In the genomic region with DNA sequence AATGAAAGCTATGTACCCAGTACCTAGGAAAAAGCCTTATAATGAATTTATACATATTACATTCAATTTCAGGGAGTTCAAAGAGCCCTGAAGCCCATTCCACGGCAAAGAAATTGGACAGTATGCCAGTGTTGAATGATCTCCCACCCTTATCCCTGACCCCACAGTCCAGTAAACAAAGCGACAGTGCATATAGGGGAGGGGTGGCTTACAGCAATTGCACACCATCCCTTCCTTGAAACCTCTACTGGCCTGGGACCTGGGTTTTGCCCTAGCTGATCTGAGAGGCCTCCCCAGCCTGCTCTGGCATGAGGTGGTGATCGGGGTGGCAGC, we compare ENCODE assay signal across 19 cellular contexts. TPM values are rescaled to one million over a fixed set of nuclear protein-coding genes. Genes with fewer than 3 reads are reported as not detected.
DNase-seq lines count a peak whose midpoint lies in the region; ATAC-seq and TF ChIP-seq lines count a peak whose summit lies in the region.
"Had no signal": no experiment of that assay in that cellular context is flagged by ENCODE, and none has a peak within 500 bp of the region (broad histone marks: within the 10 kb centered on the region; RNA-seq: fewer than 3 reads in every experiment).

No MANE protein-coding gene starts in this region.

- peaks cover 14% of the 10 kb centered on the region for H3K4me1 ChIP-seq in Panc1 (ENCODE audit: control insufficient read depth, insufficient read depth, low read length)
- H3K4me1 ChIP-seq in lower lobe of right lung, result peaks cover 22% of the 10 kb centered on the region
- H3K4me1 ChIP-seq: colonic mucosa had no signal

- H3K27me3 Mint-ChIP-seq in stimulated activated naive B cell treated with anti-CD40 and anti-IgM and Interleukin-4, amounts not matched to agents 10 μg/mL and 1 μg/mL and 100 μg/mL, for 72 hours, result peaks cover 23 to 36% of the 10 kb centered on the region in 2 donors
- H3K27me3 Mint-ChIP-seq in natural killer cell treated with Interleukin-12 subunit alpha and Interleukin-12 subunit beta and Interleukin-15 and Interleukin-18, amount 100 ng/mL, for 72 hours, result peaks cover 22 to 25% of the 10 kb centered on the region in 2 donors

- ATAC-seq in Panc1, result peak; percentile 16; the same call in 1 of the 2 replicates
- ATAC-seq in lower lobe of right lung, result no peak
- no peak for ATAC-seq in stimulated activated effector memory CD8-positive, alpha-beta T cell treated with anti-CD3 and anti-CD28 coated beads, Interleukin-12 subunit alpha, Interleukin-12 subunit beta, amount 100 ng/mL, for 72 hours
- no peak for ATAC-seq in HG03520 (IDR thresholded peaks at IDR 0.05; ENCODE audit: unreplicated experiment)
- no peak for ATAC-seq in stimulated activated naive B cell treated with anti-CD40 and anti-IgM and Interleukin-4, amounts not matched to agents 10 μg/mL and 1 μg/mL and 100 μg/mL, for 72 hours (replicated peaks)
- no peak for ATAC-seq in natural killer cell treated with Interleukin-12 subunit alpha and Interleukin-12 subunit beta and Interleukin-15 and Interleukin-18, amount 100 ng/mL, for 72 hours
- ATAC-seq: activated naive CD8-positive, alpha-beta T cell treated with anti-CD3 and anti-CD28 coated beads, Interleukin-2, amount 50 U/mL, for 24 hours; activated T-cell treated with anti-CD3 and anti-CD28 coated beads, Interleukin-2, amount 50 U/mL, for 72 hours had no signal

- in situ Hi-C loops in Panc1 (cut with HindIII; ENCODE audit: low pct_unique_long_range_greater_than_20kb, low sequenced_read_pairs), result no loop called here

- DNase-seq in Panc1 (ENCODE audit: low read depth, low spot score) (no peak), dorsolateral prefrontal cortex (no peak), lower lobe of right lung (no peak), GM20000 (ENCODE audit: low spot score) (no peak)
- no peak for DNase-seq in stimulated activated effector memory CD8-positive, alpha-beta T cell treated with anti-CD3 and anti-CD28 coated beads, Interleukin-12 subunit alpha, Interleukin-12 subunit beta, amount 100 ng/mL, for 72 hours (ENCODE audit: low spot score in 2 of 2)
- DNase-seq in stimulated activated naive B cell treated with anti-CD40 and anti-IgM and Interleukin-4, amounts not matched to agents 10 μg/mL and 1 μg/mL and 100 μg/mL, for 72 hours, result no peak
- no peak for DNase-seq in natural killer cell treated with Interleukin-12 subunit alpha and Interleukin-12 subunit beta and Interleukin-15 and Interleukin-18, amount 100 ng/mL, for 72 hours (ENCODE audit: low spot score)
- DNase-seq: activated CD4-positive, alpha-beta memory T cell treated with anti-CD3 and anti-CD28 coated beads for 36 hours; activated naive CD8-positive, alpha-beta T cell treated with anti-CD3 and anti-CD28 coated beads, Interleukin-2, amount 50 U/mL, for 24 hours; activated T-cell treated with anti-CD3 and anti-CD28 coated beads, Interleukin-2, amount 50 U/mL, for 72 hours; BE2C; DMS153; head of caudate nucleus; NCI-H446 treated with DMSO at 0.1 percent for 48 hours; stimulated activated CD4-positive, alpha-beta T cell treated with anti-CD3 and anti-CD28 coated beads, Interleukin-2, amount 100 ng/mL, for 24 hours had no signal

- H3K27me3 ChIP-seq in Panc1 (ENCODE audit: control insufficient read depth, insufficient read depth, low read length) (no peaks in the 10 kb centered on the region), dorsolateral prefrontal cortex (no peaks in the 10 kb centered on the region), lower lobe of right lung (ENCODE audit: low read depth) (peaks cover 3% of the 10 kb centered on the region)
- H3K27me3 ChIP-seq: BE2C, colonic mucosa, testis had no signal

- H3K9me3 ChIP-seq in Panc1 (ENCODE audit: control insufficient read depth, insufficient read depth, low read depth, low read length), result no peaks in the 10 kb centered on the region
- H3K9me3 ChIP-seq in lower lobe of right lung, result no peaks in the 10 kb centered on the region
- H3K9me3 ChIP-seq: BE2C, colonic mucosa, testis had no signal

- no peaks in the 10 kb centered on the region for H3K36me3 Mint-ChIP-seq in stimulated activated effector memory CD8-positive, alpha-beta T cell treated with anti-CD3 and anti-CD28 coated beads, Interleukin-12 subunit alpha, Interleukin-12 subunit beta, amount 100 ng/mL, for 72 hours
- no peaks in the 10 kb centered on the region for H3K36me3 Mint-ChIP-seq in stimulated activated naive B cell treated with anti-CD40 and anti-IgM and Interleukin-4, amounts not matched to agents 10 μg/mL and 1 μg/mL and 100 μg/mL, for 72 hours
- H3K36me3 Mint-ChIP-seq in natural killer cell treated with Interleukin-12 subunit alpha and Interleukin-12 subunit beta and Interleukin-15 and Interleukin-18, amount 100 ng/mL, for 72 hours, result no peaks in the 10 kb centered on the region
- H3K36me3 Mint-ChIP-seq: activated CD4-positive, alpha-beta memory T cell treated with anti-CD3 and anti-CD28 coated beads for 36 hours had no signal

- no TSS peak for BruUV-seq in Panc1 (replicated peaks; lab: Mats Ljungman, UMichigan)

- CTCF ChIA-PET in Panc1 (lab: Charles Lee), result interaction anchor here (0.7 to 2.2 kb wide), 3 partner anchors 27 to 91 kb away, joined by 4 to 9 read pairs (median 5); partner anchors contain the start of gene DDX23

- POLR2A ChIA-PET in Panc1 (lab: Charles Lee), result no interaction called here

- H3K9me3 Mint-ChIP-seq in stimulated activated effector memory CD8-positive, alpha-beta T cell treated with anti-CD3 and anti-CD28 coated beads, Interleukin-12 subunit alpha, Interleukin-12 subunit beta, amount 100 ng/mL, for 72 hours, result no peaks in the 10 kb centered on the region
- H3K9me3 Mint-ChIP-seq in stimulated activated naive B cell treated with anti-CD40 and anti-IgM and Interleukin-4, amounts not matched to agents 10 μg/mL and 1 μg/mL and 100 μg/mL, for 72 hours, result no peaks in the 10 kb centered on the region
- no peaks in the 10 kb centered on the region for H3K9me3 Mint-ChIP-seq in natural killer cell treated with Interleukin-12 subunit alpha and Interleukin-12 subunit beta and Interleukin-15 and Interleukin-18, amount 100 ng/mL, for 72 hours
- H3K9me3 Mint-ChIP-seq: activated CD4-positive, alpha-beta memory T cell treated with anti-CD3 and anti-CD28 coated beads for 36 hours; activated naive CD8-positive, alpha-beta T cell treated with anti-CD3 and anti-CD28 coated beads, Interleukin-2, amount 50 U/mL, for 24 hours; activated T-cell treated with anti-CD3 and anti-CD28 coated beads, Interleukin-2, amount 50 U/mL, for 72 hours had no signal

- peak overlapping the region; percentile 67 for H3K27ac Mint-ChIP-seq in stimulated activated effector memory CD8-positive, alpha-beta T cell treated with anti-CD3 and anti-CD28 coated beads, Interleukin-12 subunit alpha, Interleukin-12 subunit beta, amount 100 ng/mL, for 72 hours
- H3K27ac Mint-ChIP-seq in stimulated activated naive B cell treated with anti-CD40 and anti-IgM and Interleukin-4, amounts not matched to agents 10 μg/mL and 1 μg/mL and 100 μg/mL, for 72 hours, result no peak overlapping the region
- H3K27ac Mint-ChIP-seq in natural killer cell treated with Interleukin-12 subunit alpha and Interleukin-12 subunit beta and Interleukin-15 and Interleukin-18, amount 100 ng/mL, for 72 hours, result no peak overlapping the region
- H3K27ac Mint-ChIP-seq: activated CD4-positive, alpha-beta memory T cell treated with anti-CD3 and anti-CD28 coated beads for 36 hours; activated naive CD8-positive, alpha-beta T cell treated with anti-CD3 and anti-CD28 coated beads, Interleukin-2, amount 50 U/mL, for 24 hours; activated T-cell treated with anti-CD3 and anti-CD28 coated beads, Interleukin-2, amount 50 U/mL, for 72 hours had no signal

- intact Hi-C loops in Panc1 (cut with micrococcal nuclease; ENCODE audit: unreplicated experiment) (no loop called here), dorsolateral prefrontal cortex (cut with DNase I) (no loop called here), lower lobe of right lung (cut with DNase I) (no loop called here)

- H3K27ac ChIP-seq in Panc1 (ENCODE audit: low read length) (no peak overlapping the region), dorsolateral prefrontal cortex (peak overlapping the region in 51 of 59 donors; percentile 1 to 84 (median 68)), lower lobe of right lung (peak overlapping the region; percentile 56)
- H3K27ac ChIP-seq: colonic mucosa, SK-N-MC had no signal

- peaks cover 9% of the 10 kb centered on the region for H3K4me1 Mint-ChIP-seq in stimulated activated effector memory CD8-positive, alpha-beta T cell treated with anti-CD3 and anti-CD28 coated beads, Interleukin-12 subunit alpha, Interleukin-12 subunit beta, amount 100 ng/mL, for 72 hours
- H3K4me1 Mint-ChIP-seq in stimulated activated naive B cell treated with anti-CD40 and anti-IgM and Interleukin-4, amounts not matched to agents 10 μg/mL and 1 μg/mL and 100 μg/mL, for 72 hours, result peaks cover 6 to 11% of the 10 kb centered on the region in 2 donors
- H3K4me1 Mint-ChIP-seq in natural killer cell treated with Interleukin-12 subunit alpha and Interleukin-12 subunit beta and Interleukin-15 and Interleukin-18, amount 100 ng/mL, for 72 hours (ENCODE audit: low read depth in 2 of 2), result no peaks in the 10 kb centered on the region

- H3K4me3 Mint-ChIP-seq in stimulated activated effector memory CD8-positive, alpha-beta T cell treated with anti-CD3 and anti-CD28 coated beads, Interleukin-12 subunit alpha, Interleukin-12 subunit beta, amount 100 ng/mL, for 72 hours, result no peak overlapping the region
- H3K4me3 Mint-ChIP-seq in stimulated activated naive B cell treated with anti-CD40 and anti-IgM and Interleukin-4, amounts not matched to agents 10 μg/mL and 1 μg/mL and 100 μg/mL, for 72 hours, result no peak overlapping the region
- no peak overlapping the region for H3K4me3 Mint-ChIP-seq in natural killer cell treated with Interleukin-12 subunit alpha and Interleukin-12 subunit beta and Interleukin-15 and Interleukin-18, amount 100 ng/mL, for 72 hours
- H3K4me3 Mint-ChIP-seq: activated CD4-positive, alpha-beta memory T cell treated with anti-CD3 and anti-CD28 coated beads for 36 hours; activated naive CD8-positive, alpha-beta T cell treated with anti-CD3 and anti-CD28 coated beads, Interleukin-2, amount 50 U/mL, for 24 hours; activated T-cell treated with anti-CD3 and anti-CD28 coated beads, Interleukin-2, amount 50 U/mL, for 72 hours had no signal

- TF ChIP-seq CTCF in Panc1 (IDR thresholded peaks at IDR 0.05), result no peak
- no peak for TF ChIP-seq CTCF in dorsolateral prefrontal cortex (IDR thresholded peaks at IDR 0.05 in 54 of 56, conservative IDR thresholded peaks at IDR 0.05 in 2 of 56; ENCODE audit: low read depth in 1 of 56, partially characterized antibody in 56 of 56)
- TF ChIP-seq CTCF in lower lobe of right lung (IDR thresholded peaks at IDR 0.05), result no peak
- no peak for TF ChIP-seq CTCF in GM20000 (IDR thresholded peaks at IDR 0.05; ENCODE audit: extremely low read depth, missing control alignments)

- H3K36me3 ChIP-seq in Panc1 (ENCODE audit: control insufficient read depth, insufficient read depth, low read length) (no peaks in the 10 kb centered on the region), lower lobe of right lung (no peaks in the 10 kb centered on the region)
- H3K36me3 ChIP-seq: BE2C, colonic mucosa had no signal

- H3K4me3 ChIP-seq in Panc1 (ENCODE audit: low read depth in 2 of 2, low read length in 2 of 2) (no peak overlapping the region), dorsolateral prefrontal cortex (no peak overlapping the region), lower lobe of right lung (no peak overlapping the region)
- H3K4me3 ChIP-seq: colonic mucosa, SK-N-MC, testis had no signal

RNA-seq across cellular contexts. Expression of gene RND1, which starts 17.3 kb away (rescaled TPM):
- total RNA-seq in Panc1 (2021; ENCODE audit: unreplicated experiment) (0.44 TPM), dorsolateral prefrontal cortex (100 to 1,000 TPM in 1 of 120 experiments, 10 to 100 TPM in 119; 15.3 to 117 (median 55.5) TPM), lower lobe of right lung (5.9 TPM)
- polyA plus RNA-seq in Panc1 (2012; ENCODE audit: insufficient read length), result 0.68 TPM
- 1 to 10 TPM; 3.4 to 3.7 TPM for total RNA-seq in natural killer cell treated with Interleukin-12 subunit alpha and Interleukin-12 subunit beta and Interleukin-15 and Interleukin-18, amount 100 ng/mL, for 72 hours

RNA-seq across cellular contexts. Expression of gene DDX23, which starts 31.0 kb away (rescaled TPM):
- total RNA-seq in Panc1 (2021; ENCODE audit: unreplicated experiment), result 130 TPM
- polyA plus RNA-seq in Panc1 (2012; ENCODE audit: insufficient read length), result 119 TPM
- 10 to 100 TPM; 43.5 to 81.2 (median 57.8) TPM for total RNA-seq in dorsolateral prefrontal cortex
- total RNA-seq in lower lobe of right lung, result 76.8 TPM
- 100 to 1,000 TPM; 131 to 162 TPM for total RNA-seq in natural killer cell treated with Interleukin-12 subunit alpha and Interleukin-12 subunit beta and Interleukin-15 and Interleukin-18, amount 100 ng/mL, for 72 hours

RNA-seq across cellular contexts. Expression of gene FKBP11, which starts 42.4 kb away (rescaled TPM):
- total RNA-seq in Panc1 (2021; ENCODE audit: unreplicated experiment) (21.1 TPM), dorsolateral prefrontal cortex (10 to 100 TPM; 12.6 to 42.0 (median 28.8) TPM), lower lobe of right lung (24.9 TPM)
- 12.8 TPM for polyA plus RNA-seq in Panc1 (2012; ENCODE audit: insufficient read length)
- 100 to 1,000 TPM; 101 to 112 TPM for total RNA-seq in natural killer cell treated with Interleukin-12 subunit alpha and Interleukin-12 subunit beta and Interleukin-15 and Interleukin-18, amount 100 ng/mL, for 72 hours
